In the genomic region with DNA sequence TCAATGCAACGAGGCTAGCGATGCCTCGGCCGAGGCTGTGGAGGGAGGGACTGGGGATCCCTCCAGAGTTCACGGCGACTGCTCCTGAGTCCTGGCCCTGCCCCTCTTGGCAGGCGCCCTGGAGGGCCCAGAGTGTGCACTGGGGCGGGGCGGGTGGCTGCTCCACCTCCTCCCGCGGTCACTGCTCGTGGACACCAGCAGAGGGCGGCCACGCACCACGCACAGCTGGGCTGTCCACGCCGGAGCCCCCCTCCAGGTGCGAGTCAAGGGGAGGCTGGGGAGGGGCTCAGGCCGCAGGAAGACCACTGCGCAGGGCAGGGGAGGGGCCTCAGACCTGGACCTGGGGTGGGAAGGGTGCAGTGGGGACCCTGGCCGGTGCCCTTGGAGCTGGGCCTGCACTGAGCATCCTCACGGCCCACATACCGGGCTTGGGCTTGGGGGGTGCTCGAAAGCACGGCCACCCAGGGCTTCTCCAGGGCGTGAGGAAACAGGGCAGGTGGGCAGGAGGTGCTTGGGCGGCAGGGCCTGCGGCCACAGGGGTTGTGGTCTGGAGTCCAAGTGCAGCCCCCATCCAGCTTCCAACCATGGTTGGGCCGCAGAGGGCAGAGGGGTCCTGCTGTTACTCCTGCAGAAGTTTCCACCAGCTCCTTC, we compare ENCODE assay signal across 1 cellular context.
TF ChIP-seq lines count a peak whose summit lies in the region.

No MANE protein-coding gene starts in this region.

TF ChIP-seq in HCT116, 20 proteins besides CTCF, POLR2A, EP300 and RAD21:
- TF ChIP-seq EZH2 (IDR thresholded peaks at IDR 0.05) = no peak
- no peak for TF ChIP-seq EZH2phosphoT487 (IDR thresholded peaks at IDR 0.05; ENCODE audit: borderline replicate concordance)
- TF ChIP-seq FOSL1 (IDR thresholded peaks at IDR 0.05; ENCODE audit: low read depth) = no peak
- no peak for TF ChIP-seq ZFX (IDR thresholded peaks at IDR 0.05)
- TF ChIP-seq EGR1 (IDR thresholded peaks at IDR 0.05; ENCODE audit: low read depth) = no peak
- TF ChIP-seq POLR2AphosphoS5 (IDR thresholded peaks at IDR 0.05; ENCODE audit: low read depth, low read length) = no peak
- TF ChIP-seq, protein P1, sequence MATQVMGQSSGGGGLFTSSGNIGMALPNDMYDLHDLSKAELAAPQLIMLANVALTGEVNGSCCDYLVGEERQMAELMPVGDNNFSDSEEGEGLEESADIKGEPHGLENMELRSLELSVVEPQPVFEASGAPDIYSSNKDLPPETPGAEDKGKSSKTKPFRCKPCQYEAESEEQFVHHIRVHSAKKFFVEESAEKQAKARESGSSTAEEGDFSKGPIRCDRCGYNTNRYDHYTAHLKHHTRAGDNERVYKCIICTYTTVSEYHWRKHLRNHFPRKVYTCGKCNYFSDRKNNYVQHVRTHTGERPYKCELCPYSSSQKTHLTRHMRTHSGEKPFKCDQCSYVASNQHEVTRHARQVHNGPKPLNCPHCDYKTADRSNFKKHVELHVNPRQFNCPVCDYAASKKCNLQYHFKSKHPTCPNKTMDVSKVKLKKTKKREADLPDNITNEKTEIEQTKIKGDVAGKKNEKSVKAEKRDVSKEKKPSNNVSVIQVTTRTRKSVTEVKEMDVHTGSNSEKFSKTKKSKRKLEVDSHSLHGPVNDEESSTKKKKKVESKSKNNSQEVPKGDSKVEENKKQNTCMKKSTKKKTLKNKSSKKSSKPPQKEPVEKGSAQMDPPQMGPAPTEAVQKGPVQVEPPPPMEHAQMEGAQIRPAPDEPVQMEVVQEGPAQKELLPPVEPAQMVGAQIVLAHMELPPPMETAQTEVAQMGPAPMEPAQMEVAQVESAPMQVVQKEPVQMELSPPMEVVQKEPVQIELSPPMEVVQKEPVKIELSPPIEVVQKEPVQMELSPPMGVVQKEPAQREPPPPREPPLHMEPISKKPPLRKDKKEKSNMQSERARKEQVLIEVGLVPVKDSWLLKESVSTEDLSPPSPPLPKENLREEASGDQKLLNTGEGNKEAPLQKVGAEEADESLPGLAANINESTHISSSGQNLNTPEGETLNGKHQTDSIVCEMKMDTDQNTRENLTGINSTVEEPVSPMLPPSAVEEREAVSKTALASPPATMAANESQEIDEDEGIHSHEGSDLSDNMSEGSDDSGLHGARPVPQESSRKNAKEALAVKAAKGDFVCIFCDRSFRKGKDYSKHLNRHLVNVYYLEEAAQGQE (IDR thresholded peaks at IDR 0.05; ENCODE audit: low read depth) = no peak
- TF ChIP-seq, protein P2, sequence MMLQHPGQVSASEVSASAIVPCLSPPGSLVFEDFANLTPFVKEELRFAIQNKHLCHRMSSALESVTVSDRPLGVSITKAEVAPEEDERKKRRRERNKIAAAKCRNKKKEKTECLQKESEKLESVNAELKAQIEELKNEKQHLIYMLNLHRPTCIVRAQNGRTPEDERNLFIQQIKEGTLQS (IDR thresholded peaks at IDR 0.05) = no peak
- no peak for TF ChIP-seq ZNF274 (IDR thresholded peaks at IDR 0.05; ENCODE audit: low read depth, low read length)
- TF ChIP-seq ELF1 (IDR thresholded peaks at IDR 0.05; ENCODE audit: borderline replicate concordance, low read depth) = no peak
- TF ChIP-seq SIN3A (IDR thresholded peaks at IDR 0.05; ENCODE audit: low read depth) = no peak
- TF ChIP-seq CEBPB (IDR thresholded peaks at IDR 0.05; ENCODE audit: low read depth) = no peak
- no peak for TF ChIP-seq JUND (IDR thresholded peaks at IDR 0.05)
- no peak for TF ChIP-seq CBX3 (IDR thresholded peaks at IDR 0.05; ENCODE audit: low read depth)
